In the genomic region with DNA sequence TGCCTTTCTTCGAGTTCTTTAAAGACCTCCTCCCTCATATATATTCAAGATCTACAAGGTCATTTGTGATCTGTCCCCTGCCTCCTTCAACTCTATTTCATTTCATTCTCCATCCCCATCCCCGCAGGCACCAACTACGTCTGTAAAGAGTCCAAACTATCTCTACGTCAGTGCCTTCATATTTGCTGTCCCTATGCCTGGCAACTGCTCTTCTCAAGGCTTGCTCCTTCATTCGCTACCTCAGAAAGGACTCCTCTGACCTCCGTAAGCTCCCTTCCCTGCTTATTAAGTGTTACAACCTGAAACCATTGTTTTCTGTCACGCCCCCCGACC, we compare ENCODE assay signal across 1 cellular context.
TF ChIP-seq lines count a peak whose summit lies in the region.

No MANE protein-coding gene starts in this region.

TF ChIP-seq in SK-N-SH, 30 proteins besides CTCF, POLR2A, EP300 and RAD21 (continued from another document):
- TF ChIP-seq, protein P1, sequence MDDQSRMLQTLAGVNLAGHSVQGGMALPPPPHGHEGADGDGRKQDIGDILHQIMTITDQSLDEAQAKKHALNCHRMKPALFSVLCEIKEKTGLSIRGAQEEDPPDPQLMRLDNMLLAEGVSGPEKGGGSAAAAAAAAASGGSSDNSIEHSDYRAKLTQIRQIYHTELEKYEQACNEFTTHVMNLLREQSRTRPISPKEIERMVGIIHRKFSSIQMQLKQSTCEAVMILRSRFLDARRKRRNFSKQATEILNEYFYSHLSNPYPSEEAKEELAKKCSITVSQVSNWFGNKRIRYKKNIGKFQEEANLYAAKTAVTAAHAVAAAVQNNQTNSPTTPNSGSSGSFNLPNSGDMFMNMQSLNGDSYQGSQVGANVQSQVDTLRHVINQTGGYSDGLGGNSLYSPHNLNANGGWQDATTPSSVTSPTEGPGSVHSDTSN (IDR thresholded peaks at IDR 0.05), result no peak
- no peak for TF ChIP-seq CHD2 (IDR thresholded peaks at IDR 0.05; ENCODE audit: low read length, partially characterized antibody)
